Comparison of ENCODE assay signal across 15 cellular contexts in genomic region chr6:167152858-167153257, GRCh38. TPM values are rescaled to one million over a fixed set of nuclear protein-coding genes. Genes with fewer than 3 reads are reported as not detected.
DNase-seq lines count a peak whose midpoint lies in the region; ATAC-seq and TF ChIP-seq lines count a peak whose summit lies in the region.
"Had no signal": no experiment of that assay in that cellular context is flagged by ENCODE, and none has a peak within 500 bp of the region (broad histone marks: within the 10 kb centered on the region; RNA-seq: fewer than 3 reads in every experiment).

No MANE protein-coding gene starts in this region.

- ATAC-seq in GM19023 (IDR thresholded peaks at IDR 0.05; ENCODE audit: unreplicated experiment) (peak; percentile 42), HG02885 (IDR thresholded peaks at IDR 0.05; ENCODE audit: poor library complexity, unreplicated experiment) (peak; percentile 53)

- H3K4me3 ChIP-seq in Peyer's patch (peak overlapping the region; percentile 11 to 32 (median 24)), esophagus squamous epithelium (peak overlapping the region in 1 of 4 donors; percentile 35)
- H3K4me3 ChIP-seq: HAP-1, hepatocyte, ovary had no signal

- H3K27me3 ChIP-seq in Peyer's patch (no peaks in the 10 kb centered on the region), esophagus squamous epithelium (peaks cover 0 to 43% (median 2%) of the 10 kb centered on the region in 4 donors)
- H3K27me3 ChIP-seq: hepatocyte, ovary had no signal

- H3K9me3 ChIP-seq in Peyer's patch (no peaks in the 10 kb centered on the region), esophagus squamous epithelium (no peaks in the 10 kb centered on the region)
- H3K9me3 ChIP-seq: HAP-1, ovary had no signal

- H3K4me3 Mint-ChIP-seq in CD14-positive monocyte, result peak overlapping the region; percentile 56 to 79

- H3K27ac Mint-ChIP-seq in CD14-positive monocyte, result peak overlapping the region in 6 of 7 donors; percentile 57 to 92 (median 80)

- DNase-seq in CD14-positive monocyte (ENCODE audit: low spot score), result no peak
- DNase-seq in Peyer's patch, result peak in 2 of 3 donors; percentile 69 to 73
- no peak for DNase-seq in NCI-H2107 (lab: John Stamatoyannopoulos, UW)
- DNase-seq in esophagus squamous epithelium (lab: John Stamatoyannopoulos, UW), result no peak
- DNase-seq in A172 (ENCODE audit: low spot score), result no peak
- no peak for DNase-seq in OCI-M1 (lab: John Stamatoyannopoulos, UW)
- DNase-seq: activated CD4-positive, CD25-positive, alpha-beta regulatory T cell treated with anti-CD3 and anti-CD28 coated beads, Interleukin-2, amount 50 U/mL, for 72 hours; NCI-H2029 treated with DMSO at 0.1 percent for 48 hours; ovary; stimulated activated CD8-positive, alpha-beta memory T cell treated with anti-CD3 and anti-CD28 coated beads, Interleukin-4, amount 100 ng/mL, for 48 hours had no signal

- TF ChIP-seq POLR2A in Peyer's patch (IDR thresholded peaks at IDR 0.05), result no peak
- no peak for TF ChIP-seq POLR2A in esophagus squamous epithelium (IDR thresholded peaks at IDR 0.05)

- H3K36me3 ChIP-seq in Peyer's patch (no peaks in the 10 kb centered on the region), esophagus squamous epithelium (no peaks in the 10 kb centered on the region)
- H3K36me3 ChIP-seq: HAP-1, ovary had no signal

- no peak for TF ChIP-seq CTCF in CD14-positive monocyte (IDR thresholded peaks at IDR 0.05)
- no peak for TF ChIP-seq CTCF in Peyer's patch (IDR thresholded peaks at IDR 0.05)
- TF ChIP-seq CTCF in esophagus squamous epithelium (IDR thresholded peaks at IDR 0.05), result no peak

- no peaks in the 10 kb centered on the region for H3K4me1 ChIP-seq in Peyer's patch
- H3K4me1 ChIP-seq in esophagus squamous epithelium, result no peaks in the 10 kb centered on the region
- H3K4me1 ChIP-seq: HAP-1 had no signal

- intact Hi-C loops in CD14-positive monocyte (cut with micrococcal nuclease), result loop anchor here in 1 of 2 donors (5.0 kb wide), 1 partner anchor 61 kb away; no protein-coding TSS in a partner anchor
- intact Hi-C loops in esophagus squamous epithelium (cut with DNase I), result no loop called here

- H3K27ac ChIP-seq in Peyer's patch, result peak overlapping the region in 2 of 4 donors; percentile 70 to 71
- H3K27ac ChIP-seq in esophagus squamous epithelium, result no peak overlapping the region
- H3K27ac ChIP-seq: hepatocyte, ovary had no signal

- no peaks in the 10 kb centered on the region for H3K36me3 Mint-ChIP-seq in CD14-positive monocyte

- H3K27me3 Mint-ChIP-seq in CD14-positive monocyte (ENCODE audit: low read depth in 3 of 3), result peaks cover 2 to 4% (median 3%) of the 10 kb centered on the region in 3 donors

- H3K4me1 Mint-ChIP-seq in CD14-positive monocyte, result peaks cover 35% of the 10 kb centered on the region

- 83 to 89% methylated on average over 9 of the region's 9 CpGs for WGBS in esophagus squamous epithelium, 2 donors

- H3K9me3 Mint-ChIP-seq in CD14-positive monocyte, result peaks cover 0 to 2% (median 0%) of the 10 kb centered on the region in 7 donors

RNA-seq across cellular contexts. Expression of gene GPR31, which starts 4.9 kb away (rescaled TPM):
- polyA plus RNA-seq in CD14-positive monocyte, result not detected
- total RNA-seq in Peyer's patch, result not detected
- total RNA-seq in esophagus squamous epithelium, result not detected
- not detected in 2 replicates for total RNA-seq in A172 (2014; rRNA removed; shearing (Covaris generic))
- total RNA-seq: hepatocyte had no signal
- polyA plus RNA-seq: BJ, hepatocyte, ovary had no signal

RNA-seq across cellular contexts. Expression of gene CCR6, which starts 30.0 kb away (rescaled TPM):
- under 1 TPM; 0.07 to 0.43 TPM for polyA plus RNA-seq in CD14-positive monocyte
- total RNA-seq in Peyer's patch (1 to 10 TPM in 1 of 4 donors, under 1 TPM in 1, not detected in 2; 0.67 to 5.0 TPM), esophagus squamous epithelium (1 to 10 TPM in 1 of 4 donors, under 1 TPM in 2, not detected in 1; 0.23 to 2.4 (median 0.57) TPM)
- total RNA-seq in A172 (2014; rRNA removed; shearing (Covaris generic)), result not detected in 2 replicates
- total RNA-seq: ovary had no signal
- polyA plus RNA-seq: BJ had no signal

Comparison
In these comparisons a context has a peak if more than half of its experiments do, and no peak if none do; other contexts are left out.
1. DNase-seq: peak in Peyer's patch (2 of 3); none in CD14-positive monocyte (single experiment), NCI-H2107 (single experiment), esophagus squamous epithelium (single experiment), A172 (single experiment) and OCI-M1 (single experiment).